ENCODE assay signal across 17 cellular contexts in the genomic region with DNA sequence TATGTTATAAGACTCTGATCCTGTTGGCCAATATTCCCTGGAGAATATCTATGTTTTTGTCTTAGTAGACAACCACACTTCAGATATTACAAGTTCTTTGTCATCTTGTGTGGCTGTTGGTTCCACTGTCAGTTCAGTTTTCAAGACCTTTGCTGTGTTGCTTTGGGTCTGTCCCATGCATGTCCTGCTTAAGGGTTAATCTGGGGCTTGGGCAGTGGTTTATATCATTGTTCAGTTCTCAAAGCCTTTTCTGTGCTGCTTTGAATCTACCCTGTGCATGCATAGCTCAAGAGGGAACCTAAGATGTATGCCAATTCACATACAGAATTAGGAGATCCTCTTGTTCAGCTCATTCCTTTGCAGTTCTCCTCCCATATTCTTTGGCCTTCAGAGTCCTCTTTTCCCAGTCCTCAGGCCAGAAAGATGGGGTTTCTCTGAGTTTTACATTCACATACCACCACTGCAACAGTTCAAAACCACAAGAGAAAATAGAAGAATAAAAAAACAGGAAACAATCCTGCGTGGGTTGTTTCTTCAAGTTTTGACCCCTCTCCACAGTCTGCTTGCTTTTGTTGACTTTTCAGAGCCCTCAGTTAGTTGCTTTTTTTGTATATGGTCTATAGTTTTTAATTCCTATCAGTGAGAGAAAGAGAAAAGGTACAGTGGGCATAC. TPM values are rescaled to one million over a fixed set of nuclear protein-coding genes. Genes with fewer than 3 reads are reported as not detected.
A peak's percentile ranks its signal among the peaks of the same experiment; 100 is the strongest.
DNase-seq lines count a peak whose midpoint lies in the region; ATAC-seq lines count a peak whose summit lies in the region.
"Had no signal": no experiment of that assay in that cellular context is flagged by ENCODE, and none has a peak within 500 bp of the region (broad histone marks: within the 10 kb centered on the region; RNA-seq: fewer than 3 reads in every experiment).

No MANE protein-coding gene starts in this region.

- no peak for DNase-seq in activated CD8-positive, alpha-beta memory T cell treated with anti-CD3 and anti-CD28 coated beads, Interleukin-2, amount 10 ng/mL, durations not matched to agents 7 days and 5 days
- no peak for DNase-seq in activated CD8-positive, alpha-beta memory T cell treated with anti-CD3 and anti-CD28 coated beads, Interleukin-2, amount 50 U/mL, for 4 hours
- DNase-seq in activated naive CD8-positive, alpha-beta T cell treated with anti-CD3 and anti-CD28 coated beads for 36 hours = no peak
- DNase-seq in stimulated activated effector memory CD8-positive, alpha-beta T cell treated with anti-CD3 and anti-CD28 coated beads, Interleukin-12 subunit alpha, Interleukin-12 subunit beta, amount 100 ng/mL, for 72 hours (ENCODE audit: low spot score in 2 of 2) = no peak
- DNase-seq in NCI-H1436 (lab: John Stamatoyannopoulos, UW) = no peak
- DNase-seq in ecto neural progenitor cell (ENCODE audit: low spot score) = no peak
- DNase-seq: ACHN; activated CD4-positive, alpha-beta T cell treated with anti-CD3 and anti-CD28 coated beads for 48 hours; adrenal gland; DMS153; glutamatergic neuron; H7; NCI-H2029; transverse colon had no signal

- no peaks in the 10 kb centered on the region for H3K9me3 Mint-ChIP-seq in activated CD8-positive, alpha-beta memory T cell treated with anti-CD3 and anti-CD28 coated beads, Interleukin-2, amount 10 ng/mL, durations not matched to agents 7 days and 5 days (ENCODE audit: low read depth)
- H3K9me3 Mint-ChIP-seq in activated naive CD8-positive, alpha-beta T cell treated with anti-CD3 and anti-CD28 coated beads for 36 hours = no peaks in the 10 kb centered on the region
- H3K9me3 Mint-ChIP-seq in stimulated activated effector memory CD8-positive, alpha-beta T cell treated with anti-CD3 and anti-CD28 coated beads, Interleukin-12 subunit alpha, Interleukin-12 subunit beta, amount 100 ng/mL, for 72 hours = no peaks in the 10 kb centered on the region

- H3K27me3 Mint-ChIP-seq in activated CD8-positive, alpha-beta memory T cell treated with anti-CD3 and anti-CD28 coated beads, Interleukin-2, amount 10 ng/mL, durations not matched to agents 7 days and 5 days = no peaks in the 10 kb centered on the region
- H3K27me3 Mint-ChIP-seq in activated naive CD8-positive, alpha-beta T cell treated with anti-CD3 and anti-CD28 coated beads for 36 hours = no peaks in the 10 kb centered on the region

- no peak for ATAC-seq in activated CD8-positive, alpha-beta memory T cell treated with anti-CD3 and anti-CD28 coated beads, Interleukin-2, amount 10 ng/mL, durations not matched to agents 7 days and 5 days
- ATAC-seq in stimulated activated effector memory CD8-positive, alpha-beta T cell treated with anti-CD3 and anti-CD28 coated beads, Interleukin-12 subunit alpha, Interleukin-12 subunit beta, amount 100 ng/mL, for 72 hours = no peak
- ATAC-seq in HG02759 (IDR thresholded peaks at IDR 0.05; ENCODE audit: unreplicated experiment) = no peak
- ATAC-seq: left lobe of liver had no signal

- H3K27ac ChIP-seq in KOPT-K1 (ENCODE audit: low read depth, low read length, poor library complexity, severe bottlenecking) = peak overlapping the region; percentile 44
- H3K27ac ChIP-seq: adrenal gland, transverse colon had no signal

- CTCF ChIA-PET in activated CD8-positive, alpha-beta memory T cell treated with anti-CD3 and anti-CD28 coated beads, Interleukin-2, amount 10 ng/mL, durations not matched to agents 7 days and 5 days (lab: Charles Lee) = no interaction called here

- no peak overlapping the region for H3K4me3 Mint-ChIP-seq in activated CD8-positive, alpha-beta memory T cell treated with anti-CD3 and anti-CD28 coated beads, Interleukin-2, amount 10 ng/mL, durations not matched to agents 7 days and 5 days
- H3K4me3 Mint-ChIP-seq in activated naive CD8-positive, alpha-beta T cell treated with anti-CD3 and anti-CD28 coated beads for 36 hours = no peak overlapping the region
- H3K4me3 Mint-ChIP-seq in stimulated activated effector memory CD8-positive, alpha-beta T cell treated with anti-CD3 and anti-CD28 coated beads, Interleukin-12 subunit alpha, Interleukin-12 subunit beta, amount 100 ng/mL, for 72 hours = no peak overlapping the region

- H3K27ac Mint-ChIP-seq in activated CD8-positive, alpha-beta memory T cell treated with anti-CD3 and anti-CD28 coated beads, Interleukin-2, amount 10 ng/mL, durations not matched to agents 7 days and 5 days = peak overlapping the region; percentile 75
- peak overlapping the region; percentile 25 for H3K27ac Mint-ChIP-seq in activated naive CD8-positive, alpha-beta T cell treated with anti-CD3 and anti-CD28 coated beads for 36 hours
- peak overlapping the region; percentile 52 for H3K27ac Mint-ChIP-seq in stimulated activated effector memory CD8-positive, alpha-beta T cell treated with anti-CD3 and anti-CD28 coated beads, Interleukin-12 subunit alpha, Interleukin-12 subunit beta, amount 100 ng/mL, for 72 hours

- peaks cover 63% of the 10 kb centered on the region for H3K36me3 Mint-ChIP-seq in activated CD8-positive, alpha-beta memory T cell treated with anti-CD3 and anti-CD28 coated beads, Interleukin-2, amount 10 ng/mL, durations not matched to agents 7 days and 5 days
- H3K36me3 Mint-ChIP-seq in activated naive CD8-positive, alpha-beta T cell treated with anti-CD3 and anti-CD28 coated beads for 36 hours = peaks cover 54% of the 10 kb centered on the region
- peaks cover 82% of the 10 kb centered on the region for H3K36me3 Mint-ChIP-seq in stimulated activated effector memory CD8-positive, alpha-beta T cell treated with anti-CD3 and anti-CD28 coated beads, Interleukin-12 subunit alpha, Interleukin-12 subunit beta, amount 100 ng/mL, for 72 hours

- H3K4me1 Mint-ChIP-seq in activated CD8-positive, alpha-beta memory T cell treated with anti-CD3 and anti-CD28 coated beads, Interleukin-2, amount 10 ng/mL, durations not matched to agents 7 days and 5 days = peaks cover 29% of the 10 kb centered on the region
- peaks cover 24% of the 10 kb centered on the region for H3K4me1 Mint-ChIP-seq in activated naive CD8-positive, alpha-beta T cell treated with anti-CD3 and anti-CD28 coated beads for 36 hours
- H3K4me1 Mint-ChIP-seq in stimulated activated effector memory CD8-positive, alpha-beta T cell treated with anti-CD3 and anti-CD28 coated beads, Interleukin-12 subunit alpha, Interleukin-12 subunit beta, amount 100 ng/mL, for 72 hours = peaks cover 23% of the 10 kb centered on the region

- H3K36me3 ChIP-seq in KOPT-K1 (ENCODE audit: insufficient read depth, low read length) = peaks cover 99% of the 10 kb centered on the region
- H3K36me3 ChIP-seq: adrenal gland, transverse colon had no signal

- H3K9me3 ChIP-seq in KOPT-K1 (ENCODE audit: insufficient read depth, low read length, poor library complexity, severe bottlenecking) = no peaks in the 10 kb centered on the region
- H3K9me3 ChIP-seq: adrenal gland, transverse colon had no signal

RNA-seq across cellular contexts. Expression of gene BUB1B, which starts 21.6 kb away (rescaled TPM):
- total RNA-seq in activated CD8-positive, alpha-beta memory T cell treated with anti-CD3 and anti-CD28 coated beads, Interleukin-2, amount 10 ng/mL, durations not matched to agents 7 days and 5 days = 100 to 1,000 TPM in 1 of 2 experiments, 10 to 100 TPM in 1; 89.5 to 107 TPM
- total RNA-seq in activated naive CD8-positive, alpha-beta T cell treated with anti-CD3 and anti-CD28 coated beads for 36 hours = 10 to 100 TPM; 62.3 to 70.6 TPM

RNA-seq across cellular contexts. Expression of gene PAK6, which starts 56.4 kb away (rescaled TPM):
- total RNA-seq in activated CD8-positive, alpha-beta memory T cell treated with anti-CD3 and anti-CD28 coated beads, Interleukin-2, amount 10 ng/mL, durations not matched to agents 7 days and 5 days = 1 to 10 TPM; 1.0 to 1.7 TPM
- total RNA-seq in activated naive CD8-positive, alpha-beta T cell treated with anti-CD3 and anti-CD28 coated beads for 36 hours = under 1 TPM; 0.18 to 0.35 TPM
- total RNA-seq: left lobe of liver had no signal

Comparison
In these comparisons a context has a peak if more than half of its experiments do, and no peak if none do; other contexts are left out.
1. H3K27ac Mint-ChIP-seq: peak in every context shown above with its lines; median percentile 75 in activated CD8-positive, alpha-beta memory T cell treated with anti-CD3 and anti-CD28 coated beads, Interleukin-2, amount 10 ng/mL, durations not matched to agents 7 days and 5 days; 52 in stimulated activated effector memory CD8-positive, alpha-beta T cell treated with anti-CD3 and anti-CD28 coated beads, Interleukin-12 subunit alpha, Interleukin-12 subunit beta, amount 100 ng/mL, for 72 hours; 25 in activated naive CD8-positive, alpha-beta T cell treated with anti-CD3 and anti-CD28 coated beads for 36 hours.